In the genomic region with DNA sequence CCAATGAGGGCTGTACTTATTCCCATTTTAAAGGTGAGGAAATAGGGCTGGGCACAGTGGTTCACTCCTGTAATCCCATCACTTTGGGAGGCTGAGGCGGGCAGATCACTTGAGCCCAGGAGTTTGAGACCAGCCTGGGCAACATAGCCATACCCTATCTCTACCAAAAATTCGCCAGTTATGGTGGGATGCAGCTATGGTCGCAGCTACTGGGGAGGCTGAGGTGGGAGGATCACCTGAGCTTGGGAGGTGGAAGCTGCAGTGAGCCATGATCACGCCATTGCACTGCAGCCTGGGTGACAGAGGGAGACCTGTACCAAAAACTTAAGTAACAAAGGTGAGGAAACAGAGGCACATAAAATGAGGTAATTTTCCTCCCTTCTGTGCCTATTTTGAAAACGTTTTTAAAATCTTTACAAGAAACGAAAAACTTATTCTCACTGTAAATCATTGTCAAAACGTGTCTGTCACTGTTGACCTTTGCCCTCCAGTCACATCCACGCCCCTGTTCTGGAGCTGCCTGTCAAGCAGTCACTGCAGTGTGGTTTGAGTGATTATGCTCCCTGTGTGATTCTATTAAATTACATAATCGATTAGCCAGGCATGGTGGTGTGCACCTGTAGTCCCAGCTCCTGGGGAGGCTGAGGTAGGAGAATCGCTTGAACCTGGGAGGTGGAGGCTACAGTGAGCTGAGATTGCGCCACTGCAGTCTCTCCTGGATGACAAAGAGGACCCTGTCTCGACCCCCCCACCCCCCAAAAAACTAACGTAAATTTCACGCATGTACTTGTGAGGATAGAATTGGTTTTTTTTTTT, we compare ENCODE assay signal across 30 cellular contexts. TPM values are rescaled to one million over a fixed set of nuclear protein-coding genes. Genes with fewer than 3 reads are reported as not detected.
A peak's percentile ranks its signal among the peaks of the same experiment; 100 is the strongest.
DNase-seq lines count a peak whose midpoint lies in the region; ATAC-seq, FAIRE-seq and TF ChIP-seq lines count a peak whose summit lies in the region.
"Had no signal": no experiment of that assay in that cellular context is flagged by ENCODE, and none has a peak within 500 bp of the region (broad histone marks: within the 10 kb centered on the region; RNA-seq: fewer than 3 reads in every experiment).

No MANE protein-coding gene starts in this region.

- no peak for FAIRE-seq in GM12878 (lab: Jason Lieb, UNC)
- FAIRE-seq: A204.1, urothelium cell line had no signal

- H4K20me1 ChIP-seq in GM12878 (ENCODE audit: control insufficient read depth, insufficient read depth) = no peaks in the 10 kb centered on the region

- RAD21 ChIA-PET in GM12878 (lab: Charles Lee; ENCODE audit: unreplicated experiment) = no interaction called here

- H3K9ac ChIP-seq in GM12878 (ENCODE audit: control insufficient read depth, insufficient read depth, low read length) = no peak overlapping the region
- H3K9ac ChIP-seq: SK-N-SH had no signal

- H3K79me2 ChIP-seq in GM12878 (ENCODE audit: control insufficient read depth, insufficient read depth, low read length) = no peaks in the 10 kb centered on the region

- 0 out of 2 replicates have a peak, but pooled peaks have one; percentile 21 for TF ChIP-seq POLR2A in GM12878 (IDR thresholded peaks at IDR 0.05; ENCODE audit: low read depth, low read length)

- SMC1A ChIA-PET in GM12878 (lab: Charles Lee; ENCODE audit: uncharacterized antibody, unreplicated experiment) = no interaction called here

- in situ Hi-C loops in GM12878 (cut with MboI) = no loop called here

- ATAC-seq in Right ventricle myocardium inferior (no peak), heart right ventricle (no peak), GM12878 (no peak), left lobe of liver (peak; percentile 36), HG03457 (IDR thresholded peaks at IDR 0.05; ENCODE audit: unreplicated experiment) (no peak)
- ATAC-seq: activated CD8-positive, alpha-beta T cell treated with anti-CD3 and anti-CD28 coated beads for 36 hours had no signal

- TSS peak; percentile 16 for BruUV-seq in GM12878 (replicated peaks; lab: Mats Ljungman, UMichigan)

- 82 to 86% methylated on average over 14 of the region's 14 CpGs for WGBS in heart right ventricle, 2 donors
- 87% methylated on average over 14 of the region's 14 CpGs for WGBS in GM12878 (ENCODE audit: insufficient coverage, insufficient replicate concordance, low lambda C conversion rate, missing lambda C conversion rate)

- no peak for TF ChIP-seq EP300 in GM12878 (IDR thresholded peaks at IDR 0.05; ENCODE audit: borderline replicate concordance in 1 of 2, control insufficient read depth in 1 of 2, low read depth in 2 of 2, low read length in 2 of 2)

- H3K27me3 ChIP-seq in heart right ventricle = no peaks in the 10 kb centered on the region
- H3K27me3 ChIP-seq in GM12878 (replicated peaks in 1 of 2; ENCODE audit: control insufficient read depth in 2 of 2, insufficient read depth in 2 of 2, low read length in 1 of 2) = no peaks in the 10 kb centered on the region
- H3K27me3 ChIP-seq: neutrophil, sigmoid colon had no signal

- CTCF ChIA-PET in GM12878 (lab: Yijun Ruan, JAX) = interaction anchor here (1.8 kb wide), 1 partner anchor 8 kb away, joined by 5 read pairs; no protein-coding TSS in a partner anchor

- no peak for TF ChIP-seq RAD21 in GM12878 (IDR thresholded peaks at IDR 0.05; ENCODE audit: insufficient read depth, low read depth, low read length)

- POLR2A ChIA-PET in GM12878 (lab: Charles Lee) = no interaction called here

- H3K27ac ChIP-seq in heart right ventricle (no peak overlapping the region), GM12878 (ENCODE audit: control insufficient read depth, insufficient read depth) (no peak overlapping the region)
- H3K27ac ChIP-seq: neutrophil, sigmoid colon had no signal

- H3K4me3 ChIP-seq in heart right ventricle (no peak overlapping the region), GM12878 (no peak overlapping the region)
- H3K4me3 ChIP-seq: HAP-1, sigmoid colon had no signal

- no peak overlapping the region for H3K4me2 ChIP-seq in GM12878 (ENCODE audit: control insufficient read depth, insufficient read depth)
- H3K4me2 ChIP-seq: SK-N-SH had no signal

- H3K36me3 ChIP-seq in heart right ventricle = peaks cover 12 to 78% (median 60%) of the 10 kb centered on the region in 9 donors
- H3K36me3 ChIP-seq in GM12878 (ENCODE audit: control insufficient read depth in 2 of 2, insufficient read depth in 2 of 2, low read length in 1 of 2) = peaks cover 16 to 33% of the 10 kb centered on the region in 2 experiments; a peak in 3 of 4 replicates

- no peak overlapping the region for H2AFZ ChIP-seq in GM12878 (ENCODE audit: control insufficient read depth, low read depth, low read length)

- intact Hi-C loops in Right ventricle myocardium inferior (cut with DNase I) = no loop called here
- intact Hi-C loops in heart right ventricle (cut with DNase I) = no loop called here
- intact Hi-C loops in GM12878 (cut with micrococcal nuclease; ENCODE audit: unreplicated experiment) = no loop called here

- H3K9me3 ChIP-seq in heart right ventricle (peaks cover 0 to 7% (median 0%) of the 10 kb centered on the region in 11 donors), GM12878 (replicated peaks; ENCODE audit: control insufficient read depth, insufficient read depth, low read length) (no peaks in the 10 kb centered on the region; the same call in 2 of the 3 replicates)
- H3K9me3 ChIP-seq: HAP-1, neutrophil, sigmoid colon, SK-N-SH had no signal

- DNase-seq in Right ventricle myocardium inferior (ENCODE audit: missing footprints) (peak; percentile 27), heart right ventricle (no peak), GM12878 (ENCODE audit: low read depth, low spot score) (no peak), left lobe of liver (ENCODE audit: low spot score) (no peak), NOMO-1 (lab: John Stamatoyannopoulos, UW; ENCODE audit: unreplicated experiment in 2 of 2) (no peak), SKM-1 (lab: John Stamatoyannopoulos, UW; ENCODE audit: unreplicated experiment) (no peak)
- DNase-seq in stimulated activated CD4-positive, alpha-beta T cell treated with anti-CD3 and anti-CD28 coated beads, Interleukin-4, amount 100 ng/mL, for 4 hours = no peak
- DNase-seq: activated CD8-positive, alpha-beta T cell treated with anti-CD3 and anti-CD28 coated beads for 36 hours; CD8-positive, alpha-beta memory T cell; DMS53; glutamatergic neuron; Karpas-422; NCI-H1436; NCI-H446; NCI-H82; sigmoid colon; SK-N-SH; stimulated activated naive CD4-positive, alpha-beta T cell had no signal

- TF ChIP-seq CTCF in heart right ventricle (IDR thresholded peaks at IDR 0.05) = no peak
- no peak for TF ChIP-seq CTCF in GM12878 (IDR thresholded peaks at IDR 0.05 in 2 of 3, conservative IDR thresholded peaks at IDR 0.05 in 1 of 3; ENCODE audit: control insufficient read depth in 2 of 3, extremely low read depth in 1 of 3, insufficient read depth in 1 of 3, low read depth in 3 of 3, low read length in 3 of 3)

- H3K4me1 ChIP-seq in heart right ventricle (peaks cover 0 to 7% (median 0%) of the 10 kb centered on the region in 9 donors), GM12878 (ENCODE audit: control insufficient read depth, insufficient read depth, low read length) (0 out of 2 replicates have a peak, but pooled peaks cover 3% of the 10 kb centered on the region)
- H3K4me1 ChIP-seq: HAP-1, sigmoid colon had no signal

RNA-seq across cellular contexts. Expression of gene NOP53, which starts 12.5 kb away (rescaled TPM):
- total RNA-seq in Right ventricle myocardium inferior (172 TPM), heart right ventricle (100 to 1,000 TPM; 131 to 208 (median 177) TPM), GM12878 (2014; rRNA removed) (254 and 317 TPM in 2 replicates), GM12878 (2014; rRNA removed; fragmentation: Illumina TruSeq; extraction: Trizol) (180 and 186 TPM in 2 replicates), GM12878 (2021) (336 and 356 TPM in 2 replicates), left lobe of liver (80.3 TPM)
- polyA plus RNA-seq in heart right ventricle (100 to 1,000 TPM; 210 to 256 TPM), GM12878 (2011; rRNA removed) (198 and 222 TPM in 2 replicates), GM12878 (2014; fragmentation: Illumina TruSeq; extraction: Trizol) (69.0 and 148 TPM in 2 replicates), GM12878 (2014; fragmentation: Nextera tagmentation; extraction: Ambion mirVana) (10 to 100 TPM in 1 of 2 experiments, 1 to 10 TPM in 1; 6.0 to 32.3 TPM), GM12878 (2014; rRNA removed) (386 and 428 TPM in 2 replicates), GM12878 (2016; fragmentation: Nextera tagmentation; extraction: Ambion mirVana) (10 to 100 TPM; 71.4 to 94.2 TPM)
- total RNA-seq in GM12878 (2013; cell fraction: nucleolus; rRNA removed) = 36.5 and 43.0 TPM in 2 replicates
- polyA plus RNA-seq in GM12878 (2011; ENCODE audit: low read depth) = 311 TPM
- 205 and 251 TPM in 2 replicates for polyA plus RNA-seq in GM12878 (2011; cell fraction: cytosol; rRNA removed)
- 117 and 146 TPM in 2 replicates for polyA plus RNA-seq in GM12878 (2011; cell fraction: nucleus; rRNA removed)
- polyA plus RNA-seq in GM12878 (2012) = 464 and 758 TPM in 2 replicates
- 57.8 and 115 TPM in 2 replicates for polyA minus RNA-seq in GM12878 (2011; rRNA and poly(A)+ RNA removed)
- polyA minus RNA-seq in GM12878 (2011; cell fraction: cytosol; rRNA and poly(A)+ RNA removed) = 79.2 and 82.4 TPM in 2 replicates
- polyA minus RNA-seq in GM12878 (2011; cell fraction: nucleus; rRNA and poly(A)+ RNA removed) = 28.7 and 44.8 TPM in 2 replicates

RNA-seq across cellular contexts. Expression of gene SELENOW, which starts 20.7 kb away (rescaled TPM):
- total RNA-seq in Right ventricle myocardium inferior (1,425 TPM), heart right ventricle (1,000 to 10,000 TPM in 5 of 10 donors, 100 to 1,000 TPM in 5; 828 to 1,621 (median 1,009) TPM), GM12878 (2014; rRNA removed) (120 and 125 TPM in 2 replicates), GM12878 (2014; rRNA removed; fragmentation: Illumina TruSeq; extraction: Trizol) (58.5 and 62.8 TPM in 2 replicates), GM12878 (2021) (53.3 and 55.6 TPM in 2 replicates), left lobe of liver (62.9 TPM)
- polyA plus RNA-seq in heart right ventricle (1,000 to 10,000 TPM in 1 of 2 donors, 100 to 1,000 TPM in 1; 711 to 1,774 TPM), GM12878 (2011; rRNA removed) (50.1 and 70.5 TPM in 2 replicates), GM12878 (2014; fragmentation: Illumina TruSeq; extraction: Trizol) (49.6 and 71.6 TPM in 2 replicates), GM12878 (2014; fragmentation: Nextera tagmentation; extraction: Ambion mirVana) (100 to 1,000 TPM; 127 to 186 TPM), GM12878 (2014; rRNA removed) (107 and 114 TPM in 2 replicates), GM12878 (2016; fragmentation: Nextera tagmentation; extraction: Ambion mirVana) (100 to 1,000 TPM in 1 of 2 experiments, 10 to 100 TPM in 1; 95.4 to 106 TPM)
- total RNA-seq in GM12878 (2013; cell fraction: nucleolus; rRNA removed) = 15.6 and 16.9 TPM in 2 replicates
- polyA plus RNA-seq in GM12878 (2011; ENCODE audit: low read depth) = 37.1 TPM
- 105 and 116 TPM in 2 replicates for polyA plus RNA-seq in GM12878 (2011; cell fraction: cytosol; rRNA removed)
- polyA plus RNA-seq in GM12878 (2011; cell fraction: nucleus; rRNA removed) = 56.0 and 61.1 TPM in 2 replicates
- polyA plus RNA-seq in GM12878 (2012) = 51.6 and 51.9 TPM in 2 replicates
- 11.3 and 36.4 TPM in 2 replicates for polyA minus RNA-seq in GM12878 (2011; rRNA and poly(A)+ RNA removed)
- 13.6 and 13.9 TPM in 2 replicates for polyA minus RNA-seq in GM12878 (2011; cell fraction: cytosol; rRNA and poly(A)+ RNA removed)
- polyA minus RNA-seq in GM12878 (2011; cell fraction: nucleus; rRNA and poly(A)+ RNA removed) = 9.9 and 16.6 TPM in 2 replicates

RNA-seq across cellular contexts. Expression of gene EHD2, which starts 44.6 kb away (rescaled TPM):
- 60.5 TPM for total RNA-seq in Right ventricle myocardium inferior
- total RNA-seq in heart right ventricle = 10 to 100 TPM; 27.5 to 78.2 (median 40.5) TPM
- 10 to 100 TPM; 51.1 to 61.0 TPM for polyA plus RNA-seq in heart right ventricle
- total RNA-seq in GM12878 (2013; cell fraction: nucleolus; rRNA removed) = not detected in 2 replicates
- not detected in 2 replicates for total RNA-seq in GM12878 (2014; rRNA removed)
- not detected in 2 replicates for total RNA-seq in GM12878 (2014; rRNA removed; fragmentation: Illumina TruSeq; extraction: Trizol)
- 0.23 and 0.27 TPM in 2 replicates for total RNA-seq in GM12878 (2021)
- polyA plus RNA-seq in GM12878 (2011; ENCODE audit: low read depth) = not detected
- polyA plus RNA-seq in GM12878 (2011; rRNA removed) = not detected in 2 replicates
- not detected in 2 replicates for polyA plus RNA-seq in GM12878 (2011; cell fraction: cytosol; rRNA removed)
- not detected in 2 replicates for polyA plus RNA-seq in GM12878 (2011; cell fraction: nucleus; rRNA removed)
- polyA plus RNA-seq in GM12878 (2012) = not detected in 2 replicates
- polyA plus RNA-seq in GM12878 (2014; fragmentation: Illumina TruSeq; extraction: Trizol) = not detected in 2 replicates
- not detected for polyA plus RNA-seq in GM12878 (2014; fragmentation: Nextera tagmentation; extraction: Ambion mirVana)
- not detected in 2 replicates for polyA plus RNA-seq in GM12878 (2014; rRNA removed)
- polyA plus RNA-seq in GM12878 (2016; fragmentation: Nextera tagmentation; extraction: Ambion mirVana) = under 1 TPM; 0.12 to 0.24 TPM
- 0.15 TPM in 1 of 2 replicates, not detected in the other for polyA minus RNA-seq in GM12878 (2011; rRNA and poly(A)+ RNA removed)
- polyA minus RNA-seq in GM12878 (2011; cell fraction: cytosol; rRNA and poly(A)+ RNA removed) = not detected in 2 replicates
- polyA minus RNA-seq in GM12878 (2011; cell fraction: nucleus; rRNA and poly(A)+ RNA removed) = not detected in 2 replicates
- total RNA-seq in left lobe of liver = 6.3 TPM
- total RNA-seq: G401 had no signal
- polyA plus RNA-seq: CD8-positive, alpha-beta memory T cell had no signal

RNA-seq across cellular contexts. Expression of gene TPRX1, which starts 46.5 kb away (rescaled TPM):
- total RNA-seq in Right ventricle myocardium inferior (not detected), heart right ventricle (not detected), GM12878 (2014; rRNA removed) (not detected in 2 replicates), GM12878 (2014; rRNA removed; fragmentation: Illumina TruSeq; extraction: Trizol) (not detected in 2 replicates), GM12878 (2021) (not detected in 2 replicates), left lobe of liver (not detected)
- polyA plus RNA-seq in heart right ventricle (not detected), GM12878 (2011; rRNA removed) (not detected in 2 replicates), GM12878 (2014; fragmentation: Illumina TruSeq; extraction: Trizol) (not detected in 2 replicates), GM12878 (2014; fragmentation: Nextera tagmentation; extraction: Ambion mirVana) (not detected), GM12878 (2014; rRNA removed) (not detected in 2 replicates), GM12878 (2016; fragmentation: Nextera tagmentation; extraction: Ambion mirVana) (not detected)
- total RNA-seq in GM12878 (2013; cell fraction: nucleolus; rRNA removed) = not detected in 2 replicates
- not detected for polyA plus RNA-seq in GM12878 (2011; ENCODE audit: low read depth)
- polyA plus RNA-seq in GM12878 (2011; cell fraction: cytosol; rRNA removed) = not detected in 2 replicates
- not detected in 2 replicates for polyA plus RNA-seq in GM12878 (2011; cell fraction: nucleus; rRNA removed)
- not detected in 2 replicates for polyA plus RNA-seq in GM12878 (2012)
- polyA minus RNA-seq in GM12878 (2011; rRNA and poly(A)+ RNA removed) = not detected in 2 replicates
- not detected in 2 replicates for polyA minus RNA-seq in GM12878 (2011; cell fraction: cytosol; rRNA and poly(A)+ RNA removed)
- not detected in 2 replicates for polyA minus RNA-seq in GM12878 (2011; cell fraction: nucleus; rRNA and poly(A)+ RNA removed)
- total RNA-seq: activated CD8-positive, alpha-beta T cell treated with anti-CD3 and anti-CD28 coated beads for 36 hours; activated T-helper 2 cell treated with anti-CD3 and anti-CD28 coated beads, Interferon-gamma antibody, Interleukin-2, Interleukin-4, amounts not matched to agents 10 μg/mL and 5 μg/mL and 100 μg/mL, durations not matched to agents 14 hours and 24 hours and 36 hours; CD8-positive, alpha-beta memory T cell; G401; kidney epithelial cell; lung microvascular endothelial cell; progenitor cell of endocrine pancreas; sigmoid colon; T-helper 2 cell treated with Interferon-gamma antibody and Interleukin-4, amounts not matched to agents 100 ng/mL and 5 ng/mL, for 36 hours; temporal lobe had no signal
- polyA plus RNA-seq: CD8-positive, alpha-beta memory T cell; sigmoid colon; SK-N-SH had no signal

Comparison
In these comparisons a context has a peak if more than half of its experiments do, and no peak if none do; other contexts are left out.
1. RNA of gene SELENOW, which starts 20.7 kb away (total RNA-seq): 1,425 TPM in Right ventricle myocardium inferior (single experiment) and 828 to 1,621 TPM in heart right ventricle; 62.9 TPM in left lobe of liver (single experiment) and 15.6 to 125 TPM in GM12878; every median in the first group is over 4 times any median in the second.